ENCODE assay signal across 11 cellular contexts in the genomic region with DNA sequence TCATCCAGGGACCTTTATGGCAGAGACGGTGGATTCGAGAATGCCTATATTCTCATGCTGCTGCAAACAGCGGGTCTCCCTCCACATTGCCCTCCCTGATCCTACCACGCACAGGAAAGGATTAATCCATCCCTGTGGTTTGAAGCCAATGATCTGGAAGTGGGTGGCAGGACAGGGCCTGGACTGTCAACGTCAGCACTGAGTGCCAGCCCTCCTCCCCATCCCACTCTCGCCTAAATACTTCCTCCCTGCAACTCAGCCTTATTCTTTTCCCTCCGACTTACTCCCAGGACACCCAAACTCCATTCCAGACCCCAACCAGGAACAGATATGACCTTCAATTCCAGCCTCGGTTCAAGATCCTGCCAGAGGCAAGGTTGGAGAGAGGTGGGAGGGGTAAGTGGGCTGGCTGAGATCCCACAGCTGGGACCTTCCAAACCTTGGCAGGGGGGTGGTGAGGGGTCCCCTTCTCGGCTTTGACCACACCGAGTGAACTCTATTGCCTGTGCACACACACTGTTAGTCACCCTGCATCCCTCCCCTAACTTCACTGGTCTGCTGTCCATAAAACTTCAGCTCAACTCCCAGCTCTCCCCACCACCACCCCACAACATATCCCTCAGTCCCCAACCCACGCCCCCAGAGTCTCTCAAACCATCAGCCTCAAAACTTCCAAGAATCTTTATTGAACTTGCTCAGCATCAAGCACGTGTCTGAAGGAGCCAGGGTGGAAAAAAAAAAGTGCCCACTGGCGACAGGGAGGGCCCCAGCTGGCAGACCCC. TPM values are rescaled to one million over a fixed set of nuclear protein-coding genes. Genes with fewer than 3 reads are reported as not detected.
DNase-seq lines count a peak whose midpoint lies in the region; ATAC-seq and TF ChIP-seq lines count a peak whose summit lies in the region.
"Had no signal": no experiment of that assay in that cellular context is flagged by ENCODE, and none has a peak within 500 bp of the region (broad histone marks: within the 10 kb centered on the region; RNA-seq: fewer than 3 reads in every experiment).

No MANE protein-coding gene starts in this region.

- peaks cover 60% of the 10 kb centered on the region for H3K4me1 ChIP-seq in muscle layer of colon (ENCODE audit: insufficient read depth, low read length)
- peaks cover 56 to 88% of the 10 kb centered on the region in 2 donors for H3K4me1 ChIP-seq in thyroid gland

- H3K27me3 Mint-ChIP-seq in activated CD8-positive, alpha-beta memory T cell treated with anti-CD3 and anti-CD28 coated beads, Interleukin-2, amount 10 ng/mL, durations not matched to agents 7 days and 5 days: no peaks in the 10 kb centered on the region
- H3K27me3 Mint-ChIP-seq in activated naive CD8-positive, alpha-beta T cell treated with anti-CD3 and anti-CD28 coated beads, Interleukin-2, amount 50 U/mL, for 24 hours: no peaks in the 10 kb centered on the region

- no peak for ATAC-seq in activated CD8-positive, alpha-beta memory T cell treated with anti-CD3 and anti-CD28 coated beads, Interleukin-2, amount 10 ng/mL, durations not matched to agents 7 days and 5 days
- ATAC-seq in activated naive CD8-positive, alpha-beta T cell treated with anti-CD3 and anti-CD28 coated beads, Interleukin-2, amount 50 U/mL, for 24 hours: no peak
- no peak for ATAC-seq in GM19455 (IDR thresholded peaks at IDR 0.05; ENCODE audit: unreplicated experiment)
- no peak for ATAC-seq in GM21526 (IDR thresholded peaks at IDR 0.05; ENCODE audit: low FRiP score, unreplicated experiment)

- TF ChIP-seq POLR2A in thyroid gland (IDR thresholded peaks at IDR 0.05): no peak

- no peaks in the 10 kb centered on the region for H3K9me3 Mint-ChIP-seq in activated CD8-positive, alpha-beta memory T cell treated with anti-CD3 and anti-CD28 coated beads, Interleukin-2, amount 10 ng/mL, durations not matched to agents 7 days and 5 days (ENCODE audit: low read depth)
- H3K9me3 Mint-ChIP-seq in activated naive CD8-positive, alpha-beta T cell treated with anti-CD3 and anti-CD28 coated beads, Interleukin-2, amount 50 U/mL, for 24 hours: no peaks in the 10 kb centered on the region

- H3K27ac ChIP-seq in muscle layer of colon (ENCODE audit: low read depth, low read length) (peak overlapping the region; percentile 14), thyroid gland (peak overlapping the region in 2 of 3 donors; percentile 56 to 94)
- H3K27ac ChIP-seq: cardiac muscle cell had no signal

- H3K9ac ChIP-seq in muscle layer of colon (ENCODE audit: low read length): no peak overlapping the region

- peak overlapping the region; percentile 35 for H3K4me3 Mint-ChIP-seq in activated CD8-positive, alpha-beta memory T cell treated with anti-CD3 and anti-CD28 coated beads, Interleukin-2, amount 10 ng/mL, durations not matched to agents 7 days and 5 days
- peak overlapping the region; percentile 86 for H3K4me3 Mint-ChIP-seq in activated naive CD8-positive, alpha-beta T cell treated with anti-CD3 and anti-CD28 coated beads, Interleukin-2, amount 50 U/mL, for 24 hours

- H3K9me3 ChIP-seq in muscle layer of colon (ENCODE audit: low read length): no peaks in the 10 kb centered on the region
- H3K9me3 ChIP-seq in thyroid gland: no peaks in the 10 kb centered on the region

- no peak for TF ChIP-seq CTCF in thyroid gland (IDR thresholded peaks at IDR 0.05)

- peak overlapping the region; percentile 94 for H3K27ac Mint-ChIP-seq in activated CD8-positive, alpha-beta memory T cell treated with anti-CD3 and anti-CD28 coated beads, Interleukin-2, amount 10 ng/mL, durations not matched to agents 7 days and 5 days
- H3K27ac Mint-ChIP-seq in activated naive CD8-positive, alpha-beta T cell treated with anti-CD3 and anti-CD28 coated beads, Interleukin-2, amount 50 U/mL, for 24 hours: peak overlapping the region; percentile 95

- peaks cover 13% of the 10 kb centered on the region for H3K36me3 ChIP-seq in muscle layer of colon (ENCODE audit: insufficient read depth, low read length)
- H3K36me3 ChIP-seq in thyroid gland: no peaks in the 10 kb centered on the region
- H3K36me3 ChIP-seq: cardiac muscle cell had no signal

- 72 to 75% methylated on average over 13 of the region's 13 CpGs for WGBS in thyroid gland, 2 donors

- peaks cover 82% of the 10 kb centered on the region for H3K4me1 Mint-ChIP-seq in activated CD8-positive, alpha-beta memory T cell treated with anti-CD3 and anti-CD28 coated beads, Interleukin-2, amount 10 ng/mL, durations not matched to agents 7 days and 5 days
- peaks cover 76% of the 10 kb centered on the region for H3K4me1 Mint-ChIP-seq in activated naive CD8-positive, alpha-beta T cell treated with anti-CD3 and anti-CD28 coated beads, Interleukin-2, amount 50 U/mL, for 24 hours

- intact Hi-C loops in thyroid gland (cut with DNase I): no loop called here

- H3K27me3 ChIP-seq in muscle layer of colon (ENCODE audit: control insufficient read depth in 1 of 2, insufficient read depth in 2 of 2, low read length in 2 of 2) (no peaks in the 10 kb centered on the region), thyroid gland (no peaks in the 10 kb centered on the region)
- H3K27me3 ChIP-seq: cardiac muscle cell had no signal

- CTCF ChIA-PET in activated CD8-positive, alpha-beta memory T cell treated with anti-CD3 and anti-CD28 coated beads, Interleukin-2, amount 10 ng/mL, durations not matched to agents 7 days and 5 days (lab: Charles Lee): interaction anchor here (4.3 to 8.9 kb wide), 2 partner anchors 9 to 25 kb away, joined by 24 to 124 read pairs; a partner anchor contains a TSS

- H3K4me3 ChIP-seq in muscle layer of colon (ENCODE audit: low read depth in 1 of 2, low read length in 2 of 2) (peak overlapping the region in 1 of 2 donors; percentile 64), thyroid gland (replicated peaks in 1 of 3) (no peak overlapping the region)
- H3K4me3 ChIP-seq: cardiac muscle cell had no signal

- H3K36me3 Mint-ChIP-seq in activated CD8-positive, alpha-beta memory T cell treated with anti-CD3 and anti-CD28 coated beads, Interleukin-2, amount 10 ng/mL, durations not matched to agents 7 days and 5 days: peaks cover 37% of the 10 kb centered on the region
- peaks cover 12% of the 10 kb centered on the region for H3K36me3 Mint-ChIP-seq in activated naive CD8-positive, alpha-beta T cell treated with anti-CD3 and anti-CD28 coated beads, Interleukin-2, amount 50 U/mL, for 24 hours (ENCODE audit: low read depth)

- no peak for DNase-seq in activated CD8-positive, alpha-beta memory T cell treated with anti-CD3 and anti-CD28 coated beads, Interleukin-2, amount 10 ng/mL, durations not matched to agents 7 days and 5 days
- DNase-seq in activated CD8-positive, alpha-beta memory T cell treated with anti-CD3 and anti-CD28 coated beads, Interleukin-2, amount 50 U/mL, for 4 hours: no peak
- no peak for DNase-seq in activated naive CD8-positive, alpha-beta T cell treated with anti-CD3 and anti-CD28 coated beads, Interleukin-2, amount 50 U/mL, for 24 hours
- DNase-seq in thyroid gland (no peak), NCI-H2029 treated with DMSO at 0.1 percent for 48 hours (lab: John Stamatoyannopoulos, UW) (no peak)
- DNase-seq: NCI-H146 had no signal

RNA-seq across cellular contexts. Expression of a gene that starts 2.4 kb away (rescaled TPM):
- total RNA-seq in activated CD8-positive, alpha-beta memory T cell treated with anti-CD3 and anti-CD28 coated beads, Interleukin-2, amount 10 ng/mL, durations not matched to agents 7 days and 5 days: 1 to 10 TPM; 1.6 to 3.0 TPM
- 10 to 100 TPM in 1 of 4 donors, 1 to 10 TPM in 3; 2.2 to 12.6 (median 6.5) TPM for total RNA-seq in thyroid gland
- total RNA-seq: cardiac muscle cell, frontal cortex had no signal

RNA-seq across cellular contexts. Expression of a gene that starts 2.5 kb away (rescaled TPM):
- 100 to 1,000 TPM; 898 to 906 TPM for total RNA-seq in activated CD8-positive, alpha-beta memory T cell treated with anti-CD3 and anti-CD28 coated beads, Interleukin-2, amount 10 ng/mL, durations not matched to agents 7 days and 5 days
- total RNA-seq in thyroid gland: 100 to 1,000 TPM in 2 of 4 donors, 10 to 100 TPM in 2; 57.3 to 251 (median 133) TPM

RNA-seq across cellular contexts. Expression of a gene that starts 5.9 kb away (rescaled TPM):
- not detected for total RNA-seq in activated CD8-positive, alpha-beta memory T cell treated with anti-CD3 and anti-CD28 coated beads, Interleukin-2, amount 10 ng/mL, durations not matched to agents 7 days and 5 days
- total RNA-seq in thyroid gland: 1 to 10 TPM in 1 of 4 donors, under 1 TPM in 1, not detected in 2; 0.83 to 1.7 TPM
- total RNA-seq: cardiac muscle cell, frontal cortex had no signal

RNA-seq across cellular contexts. Expression of a gene that starts 7.4 kb away (rescaled TPM):
- 100 to 1,000 TPM; 386 to 543 TPM for total RNA-seq in activated CD8-positive, alpha-beta memory T cell treated with anti-CD3 and anti-CD28 coated beads, Interleukin-2, amount 10 ng/mL, durations not matched to agents 7 days and 5 days
- total RNA-seq in thyroid gland: 100 to 1,000 TPM; 128 to 573 (median 360) TPM

RNA-seq across cellular contexts. Expression of a gene that starts 22.5 kb away (rescaled TPM):
- total RNA-seq in activated CD8-positive, alpha-beta memory T cell treated with anti-CD3 and anti-CD28 coated beads, Interleukin-2, amount 10 ng/mL, durations not matched to agents 7 days and 5 days: under 1 TPM; 0.50 to 0.96 TPM
- 10 to 100 TPM in 1 of 4 donors, 1 to 10 TPM in 3; 2.6 to 10.1 (median 5.9) TPM for total RNA-seq in thyroid gland
- total RNA-seq: cardiac muscle cell, frontal cortex had no signal
